In genomic region chr12:112176321-112177010, GRCh38 we compare ENCODE assay signal across 16 cellular contexts.
"Had no signal": no experiment of that assay in that cellular context is flagged by ENCODE, and none has a peak within 500 bp of the region (broad histone marks: within the 10 kb centered on the region; RNA-seq: fewer than 3 reads in every experiment).

No MANE protein-coding gene starts in this region.

- H3K27ac Mint-ChIP-seq: activated CD4-positive, alpha-beta memory T cell treated with anti-CD3 and anti-CD28 coated beads, Interleukin-2, amount 10 ng/mL, durations not matched to agents 7 days and 5 days; activated naive CD4-positive, alpha-beta T cell treated with anti-CD3 and anti-CD28 coated beads, Interleukin-2, amount 10 ng/mL, durations not matched to agents 7 days and 5 days; stimulated activated memory B cell treated with anti-CD40 and anti-IgM and Interleukin-4, amounts not matched to agents 10 μg/mL and 1 μg/mL and 100 μg/mL, for 72 hours had no signal

- H3K4me3 Mint-ChIP-seq: activated CD4-positive, alpha-beta memory T cell treated with anti-CD3 and anti-CD28 coated beads, Interleukin-2, amount 10 ng/mL, durations not matched to agents 7 days and 5 days; activated naive CD4-positive, alpha-beta T cell treated with anti-CD3 and anti-CD28 coated beads, Interleukin-2, amount 10 ng/mL, durations not matched to agents 7 days and 5 days; stimulated activated memory B cell treated with anti-CD40 and anti-IgM and Interleukin-4, amounts not matched to agents 10 μg/mL and 1 μg/mL and 100 μg/mL, for 72 hours had no signal

- H3K9me3 Mint-ChIP-seq: activated CD4-positive, alpha-beta memory T cell treated with anti-CD3 and anti-CD28 coated beads, Interleukin-2, amount 10 ng/mL, durations not matched to agents 7 days and 5 days; activated naive CD4-positive, alpha-beta T cell treated with anti-CD3 and anti-CD28 coated beads, Interleukin-2, amount 10 ng/mL, durations not matched to agents 7 days and 5 days; stimulated activated memory B cell treated with anti-CD40 and anti-IgM and Interleukin-4, amounts not matched to agents 10 μg/mL and 1 μg/mL and 100 μg/mL, for 72 hours had no signal

- H3K27ac ChIP-seq: breast epithelium, foreskin keratinocyte, heart left ventricle, left ventricle myocardium inferior, pancreas, SJSA1, upper lobe of left lung had no signal

- ATAC-seq: foreskin keratinocyte; heart left ventricle; pancreas; stimulated activated memory B cell treated with anti-CD40 and anti-IgM and Interleukin-4, amounts not matched to agents 10 μg/mL and 1 μg/mL and 100 μg/mL, for 72 hours had no signal

- H3K4me1 Mint-ChIP-seq: activated CD4-positive, alpha-beta memory T cell treated with anti-CD3 and anti-CD28 coated beads, Interleukin-2, amount 10 ng/mL, durations not matched to agents 7 days and 5 days; activated naive CD4-positive, alpha-beta T cell treated with anti-CD3 and anti-CD28 coated beads, Interleukin-2, amount 10 ng/mL, durations not matched to agents 7 days and 5 days had no signal

- DNase-seq: activated CD4-positive, alpha-beta memory T cell treated with anti-CD3 and anti-CD28 coated beads, Interleukin-2, amount 10 ng/mL, durations not matched to agents 7 days and 5 days; activated CD4-positive, alpha-beta T cell treated with anti-CD3 and anti-CD28 coated beads for 1 hour; activated CD8-positive, alpha-beta memory T cell treated with anti-CD3 and anti-CD28 coated beads, Interleukin-2, amount 50 U/mL, for 48 hours; activated naive CD4-positive, alpha-beta T cell treated with anti-CD3 and anti-CD28 coated beads, Interleukin-2, amount 10 ng/mL, durations not matched to agents 7 days and 5 days; amygdala; foreskin keratinocyte; heart left ventricle; left ventricle myocardium inferior; mesenchymal stem cell; retina; small intestine; upper lobe of left lung had no signal

- H3K27me3 Mint-ChIP-seq: activated CD4-positive, alpha-beta memory T cell treated with anti-CD3 and anti-CD28 coated beads, Interleukin-2, amount 10 ng/mL, durations not matched to agents 7 days and 5 days; activated naive CD4-positive, alpha-beta T cell treated with anti-CD3 and anti-CD28 coated beads, Interleukin-2, amount 10 ng/mL, durations not matched to agents 7 days and 5 days; stimulated activated memory B cell treated with anti-CD40 and anti-IgM and Interleukin-4, amounts not matched to agents 10 μg/mL and 1 μg/mL and 100 μg/mL, for 72 hours had no signal
